Comparison of ENCODE assay signal across 9 cellular contexts in genomic region chr19:44796701-44797115, GRCh38. TPM values are rescaled to one million over a fixed set of nuclear protein-coding genes. Genes with fewer than 3 reads are reported as not detected.
DNase-seq lines count a peak whose midpoint lies in the region; ATAC-seq, FAIRE-seq and TF ChIP-seq lines count a peak whose summit lies in the region.
"Had no signal": no experiment of that assay in that cellular context is flagged by ENCODE, and none has a peak within 500 bp of the region (broad histone marks: within the 10 kb centered on the region; RNA-seq: fewer than 3 reads in every experiment).

No MANE protein-coding gene starts in this region.

- no peaks in the 10 kb centered on the region for H3K27me3 ChIP-seq in dorsolateral prefrontal cortex

- TF ChIP-seq CTCF in dorsolateral prefrontal cortex (IDR thresholded peaks at IDR 0.05 in 54 of 56, conservative IDR thresholded peaks at IDR 0.05 in 2 of 56; ENCODE audit: low read depth in 1 of 56, partially characterized antibody in 56 of 56) (no peak), neural crest cell (conservative IDR thresholded peaks at IDR 0.05) (no peak), D721Med (IDR thresholded peaks at IDR 0.05; ENCODE audit: insufficient read depth, missing control alignments) (no peak)

- no peak for FAIRE-seq in D721Med (lab: Jason Lieb, UNC)
- FAIRE-seq: endometrium had no signal

- H3K4me1 Mint-ChIP-seq in neural crest cell, result peaks cover 8% of the 10 kb centered on the region

- H3K36me3 Mint-ChIP-seq in neural crest cell (ENCODE audit: low read depth), result no peaks in the 10 kb centered on the region

- H3K9me3 Mint-ChIP-seq in neural crest cell, result no peaks in the 10 kb centered on the region

- peak overlapping the region in 39 of 59 donors; percentile 2 to 81 (median 53) for H3K27ac ChIP-seq in dorsolateral prefrontal cortex

- DNase-seq in G401 (ENCODE audit: low spot score) (peak; percentile 10), NCI-H510A (lab: John Stamatoyannopoulos, UW) (peak; percentile 79), dorsolateral prefrontal cortex (no peak), neural crest cell (ENCODE audit: low read depth, low spot score) (no peak), D721Med (ENCODE audit: insufficient read length, low spot score) (no peak)
- no peak for DNase-seq in activated CD4-positive, alpha-beta T cell treated with anti-CD3 and anti-CD28 coated beads, Interleukin-2, amount 50 U/mL, for 4 hours

- H3K4me3 ChIP-seq in dorsolateral prefrontal cortex, result no peak overlapping the region

- peak overlapping the region; percentile 75 for H3K27ac Mint-ChIP-seq in neural crest cell (ENCODE audit: unreplicated experiment)

- ATAC-seq in GM21381 (IDR thresholded peaks at IDR 0.05; ENCODE audit: unreplicated experiment), result no peak
- no peak for ATAC-seq in GM18861 (IDR thresholded peaks at IDR 0.05; ENCODE audit: unreplicated experiment)

- no peak overlapping the region for H3K4me3 Mint-ChIP-seq in neural crest cell

- in situ Hi-C loops in G401 (cut with HindIII; ENCODE audit: low sequenced_read_pairs), result no loop called here

- intact Hi-C loops in dorsolateral prefrontal cortex (cut with DNase I), result loop anchor here in 1 of 2 donors (5.0 kb wide), 1 partner anchor 51 kb away; the partner anchor contains the start of gene NECTIN2

- H3K27me3 Mint-ChIP-seq in neural crest cell (ENCODE audit: low read depth), result no peaks in the 10 kb centered on the region

RNA-seq across cellular contexts. Expression of gene BCAM, which starts 12.2 kb away (rescaled TPM):
- total RNA-seq in G401 (2014; rRNA removed; shearing (Covaris generic)), result 28.5 and 28.9 TPM in 2 replicates
- total RNA-seq in dorsolateral prefrontal cortex (10 to 100 TPM in 119 of 120 experiments, 1 to 10 TPM in 1; 9.2 to 58.9 (median 22.6) TPM), neural crest cell (5.3 and 5.5 TPM in 2 replicates)

RNA-seq across cellular contexts. Expression of gene CBLC, which starts 19.0 kb away (rescaled TPM):
- total RNA-seq in G401 (2014; rRNA removed; shearing (Covaris generic)), result not detected in 2 replicates
- total RNA-seq in dorsolateral prefrontal cortex, result under 1 TPM in 31 of 120 experiments, not detected in 89; 0.31 to 0.90 (median 0.44) TPM
- total RNA-seq in neural crest cell, result not detected in 2 replicates

RNA-seq across cellular contexts. Expression of gene BCL3, which starts 48.2 kb away (rescaled TPM):
- 6.6 and 9.1 TPM in 2 replicates for total RNA-seq in G401 (2014; rRNA removed; shearing (Covaris generic))
- total RNA-seq in dorsolateral prefrontal cortex (10 to 100 TPM in 70 of 120 experiments, 1 to 10 TPM in 50; 2.5 to 26.7 (median 10.7) TPM), neural crest cell (2.2 TPM in 2 replicates)

RNA-seq across cellular contexts. Expression of gene NECTIN2, which starts 49.4 kb away (rescaled TPM):
- 126 and 154 TPM in 2 replicates for total RNA-seq in G401 (2014; rRNA removed; shearing (Covaris generic))
- total RNA-seq in dorsolateral prefrontal cortex, result 10 to 100 TPM; 11.4 to 44.7 (median 20.5) TPM
- 76.2 and 78.5 TPM in 2 replicates for total RNA-seq in neural crest cell

Comparison
In these comparisons a context has a peak if more than half of its experiments do, and no peak if none do; other contexts are left out.
1. DNase-seq: peak in G401 (single experiment) and NCI-H510A (single experiment); none in dorsolateral prefrontal cortex (0 of 10), neural crest cell (single experiment), D721Med (single experiment) and activated CD4-positive, alpha-beta T cell treated with anti-CD3 and anti-CD28 coated beads, Interleukin-2, amount 50 U/mL, for 4 hours (0 of 2).